In genomic region chr5:179680014-179680779, GRCh38 we compare ENCODE assay signal across 1 cellular context.
A peak's percentile ranks its signal among the peaks of the same experiment; 100 is the strongest.
TF ChIP-seq lines count a peak whose summit lies in the region.

No MANE protein-coding gene starts in this region.

TF ChIP-seq in HepG2, 621 proteins besides CTCF, POLR2A, EP300 and RAD21 (continues in another document):
- TF ChIP-seq AGO1 (IDR thresholded peaks at IDR 0.05; ENCODE audit: low read depth, low read length, poor library complexity, severe bottlenecking), result no peak
- TF ChIP-seq ZBTB39 (CRISPR knock-in tag; IDR thresholded peaks at IDR 0.05), result no peak
- peak; percentile 87 for TF ChIP-seq ZMYM3 (CRISPR knock-in tag; IDR thresholded peaks at IDR 0.05)
- peak; percentile 60 for TF ChIP-seq FOSL2 (CRISPR knock-in tag; IDR thresholded peaks at IDR 0.05)
- TF ChIP-seq GFI1 (CRISPR knock-in tag; IDR thresholded peaks at IDR 0.05; ENCODE audit: borderline replicate concordance), result peak; percentile 14; the same call in 1 of the 2 replicates
- 0 out of 2 replicates have a peak, but pooled peaks have one; percentile 16 for TF ChIP-seq ZNF333 (CRISPR knock-in tag; IDR thresholded peaks at IDR 0.05; ENCODE audit: borderline replicate concordance)
- peak; percentile 46; the same call in 1 of the 2 replicates for TF ChIP-seq ZBTB49 (CRISPR knock-in tag; IDR thresholded peaks at IDR 0.05; ENCODE audit: borderline replicate concordance)
- TF ChIP-seq ZNF574 (CRISPR knock-in tag; IDR thresholded peaks at IDR 0.05), result peak; percentile 68
- peak; percentile 31; the same call in 1 of the 2 replicates for TF ChIP-seq ZFX (CRISPR knock-in tag; IDR thresholded peaks at IDR 0.05; ENCODE audit: low read depth)
- TF ChIP-seq SOX13 (IDR thresholded peaks at IDR 0.05), result no peak
- TF ChIP-seq SOX13 (CRISPR knock-in tag; conservative IDR thresholded peaks at IDR 0.05 in 1 of 2, IDR thresholded peaks at IDR 0.05 in 1 of 2), result peak in 1 of 2 experiments; percentile 75; a peak in 2 of 4 replicates
- TF ChIP-seq CHD2 (IDR thresholded peaks at IDR 0.05; ENCODE audit: low read depth, low read length), result no peak
- TF ChIP-seq HBP1 (CRISPR knock-in tag; IDR thresholded peaks at IDR 0.05; ENCODE audit: low read depth), result 0 out of 2 replicates have a peak, but pooled peaks have one; percentile 51
- TF ChIP-seq CENPT (CRISPR knock-in tag; IDR thresholded peaks at IDR 0.05; ENCODE audit: low read depth), result no peak
- peak; percentile 100 for TF ChIP-seq POGK (CRISPR knock-in tag; conservative IDR thresholded peaks at IDR 0.05)
- TF ChIP-seq ZNF460 (CRISPR knock-in tag; IDR thresholded peaks at IDR 0.05; ENCODE audit: borderline replicate concordance), result peak; percentile 37; the same call in 1 of the 2 replicates
- peak; percentile 76; the same call in 1 of the 2 replicates for TF ChIP-seq ZNF746 (CRISPR knock-in tag; IDR thresholded peaks at IDR 0.05)
- peak; percentile 50; the same call in 1 of the 2 replicates for TF ChIP-seq ZMAT3 (CRISPR knock-in tag; conservative IDR thresholded peaks at IDR 0.05)
- no peak for TF ChIP-seq ZNF687 (CRISPR knock-in tag; IDR thresholded peaks at IDR 0.05)
- no peak for TF ChIP-seq ZNF841 (CRISPR knock-in tag; IDR thresholded peaks at IDR 0.05; ENCODE audit: borderline replicate concordance)
- peak; percentile 60; the same call in 1 of the 2 replicates for TF ChIP-seq ARID4A (CRISPR knock-in tag; IDR thresholded peaks at IDR 0.05; ENCODE audit: borderline replicate concordance)
- TF ChIP-seq RBM39 (IDR thresholded peaks at IDR 0.05; ENCODE audit: low read depth, low read length, poor library complexity, severe bottlenecking), result no peak
- TF ChIP-seq SKI (IDR thresholded peaks at IDR 0.05; ENCODE audit: partially characterized antibody), result peak; percentile 56
- TF ChIP-seq ZNF253 (CRISPR knock-in tag; IDR thresholded peaks at IDR 0.05; ENCODE audit: borderline replicate concordance), result no peak
- TF ChIP-seq CC2D1A (CRISPR knock-in tag; IDR thresholded peaks at IDR 0.05), result 0 out of 2 replicates have a peak, but pooled peaks have one; percentile 35
- no peak for TF ChIP-seq ZBTB37 (CRISPR knock-in tag; IDR thresholded peaks at IDR 0.05)
- peak; percentile 21; the same call in 1 of the 2 replicates for TF ChIP-seq NR2C2 (CRISPR knock-in tag; IDR thresholded peaks at IDR 0.05; ENCODE audit: borderline replicate concordance)
- no peak for TF ChIP-seq HINFP (CRISPR knock-in tag; IDR thresholded peaks at IDR 0.05; ENCODE audit: low read depth)
- 0 out of 2 replicates have a peak, but pooled peaks have one; percentile 45 for TF ChIP-seq HHEX (CRISPR knock-in tag; IDR thresholded peaks at IDR 0.05)
- TF ChIP-seq ZNF383 (CRISPR knock-in tag; IDR thresholded peaks at IDR 0.05; ENCODE audit: borderline replicate concordance), result no peak
- no peak for TF ChIP-seq NPAS2 (CRISPR knock-in tag; IDR thresholded peaks at IDR 0.05; ENCODE audit: borderline replicate concordance)
- no peak for TF ChIP-seq SCMH1 (CRISPR knock-in tag; IDR thresholded peaks at IDR 0.05; ENCODE audit: borderline replicate concordance)
- peak; percentile 84; the same call in 1 of the 2 replicates for TF ChIP-seq ZNF605 (CRISPR knock-in tag; IDR thresholded peaks at IDR 0.05)
